In genomic region chr15:95407534-95407933, GRCh38 we compare ENCODE assay signal across 21 cellular contexts.
DNase-seq lines count a peak whose midpoint lies in the region; ATAC-seq, FAIRE-seq and TF ChIP-seq lines count a peak whose summit lies in the region.
"Had no signal": no experiment of that assay in that cellular context is flagged by ENCODE, and none has a peak within 500 bp of the region (broad histone marks: within the 10 kb centered on the region; RNA-seq: fewer than 3 reads in every experiment).

No MANE protein-coding gene starts in this region.

- H4K20me1 ChIP-seq in HepG2 (ENCODE audit: insufficient read depth, low read length): no peaks in the 10 kb centered on the region
- H4K20me1 ChIP-seq: BLaER1 had no signal

- H3K27ac ChIP-seq in HepG2 (ENCODE audit: extremely low read length, insufficient read depth, low read length): no peak overlapping the region
- H3K27ac ChIP-seq in right lobe of liver: no peak overlapping the region
- H3K27ac ChIP-seq in tibial artery: peak overlapping the region; percentile 59 to 82
- H3K27ac ChIP-seq: 22Rv1, BLaER1, HL-60 had no signal

- no peaks in the 10 kb centered on the region for H3K36me3 Mint-ChIP-seq in activated CD4-positive, alpha-beta memory T cell treated with anti-CD3 and anti-CD28 coated beads for 36 hours
- H3K36me3 Mint-ChIP-seq: CD14-positive monocyte; CD4-positive, alpha-beta memory T cell; IgD-negative memory B cell had no signal

- no peak overlapping the region for H3K4me2 ChIP-seq in HepG2 (ENCODE audit: low read depth, low read length)
- H3K4me2 ChIP-seq: BLaER1 had no signal

- H2AFZ ChIP-seq in HepG2 (ENCODE audit: low read length): no peak overlapping the region

- TF ChIP-seq EP300 in HepG2 (IDR thresholded peaks at IDR 0.05; ENCODE audit: low read depth in 2 of 2, low read length in 2 of 2): no peak
- no peak for TF ChIP-seq EP300 in HepG2 (CRISPR knock-in tag; IDR thresholded peaks at IDR 0.05; ENCODE audit: borderline replicate concordance)

- H3K4me3 ChIP-seq in HepG2 (replicated peaks in 1 of 3; ENCODE audit: insufficient read depth in 1 of 3, low read depth in 2 of 3, low read length in 3 of 3) (no peak overlapping the region), right lobe of liver (no peak overlapping the region), tibial artery (no peak overlapping the region)
- H3K4me3 ChIP-seq: BLaER1, HAP-1 had no signal

- no TSS peak for BruUV-seq in HepG2 (replicated peaks; lab: Mats Ljungman, UMichigan)

- no peaks in the 10 kb centered on the region for H3K27me3 Mint-ChIP-seq in activated CD4-positive, alpha-beta memory T cell treated with anti-CD3 and anti-CD28 coated beads for 36 hours
- H3K27me3 Mint-ChIP-seq: IgD-negative memory B cell had no signal

- TF ChIP-seq POLR2A in HepG2 (IDR thresholded peaks at IDR 0.05; ENCODE audit: insufficient read depth in 1 of 2, low read depth in 2 of 2, low read length in 2 of 2) (no peak), right lobe of liver (IDR thresholded peaks at IDR 0.05) (no peak)

- no peak overlapping the region for H3K4me3 Mint-ChIP-seq in activated CD4-positive, alpha-beta memory T cell treated with anti-CD3 and anti-CD28 coated beads for 36 hours
- H3K4me3 Mint-ChIP-seq: CD14-positive monocyte; CD4-positive, alpha-beta memory T cell; IgD-negative memory B cell had no signal

- H3K4me1 ChIP-seq in HepG2 (ENCODE audit: insufficient read depth, low read length) (no peaks in the 10 kb centered on the region), right lobe of liver (no peaks in the 10 kb centered on the region), tibial artery (peaks cover 0 to 72% (median 5%) of the 10 kb centered on the region in 4 donors)
- H3K4me1 ChIP-seq: BLaER1, HAP-1 had no signal

- H3K9me3 ChIP-seq in HepG2 (ENCODE audit: low read length) (peaks cover 77% of the 10 kb centered on the region), right lobe of liver (no peaks in the 10 kb centered on the region), tibial artery (no peaks in the 10 kb centered on the region)
- H3K9me3 ChIP-seq: BLaER1, HAP-1 had no signal

- CTCF ChIA-PET in HepG2 (lab: Yijun Ruan, JAX; ENCODE audit: low intra/inter-chr PET ratio, low total read pairs): no interaction called here
- CTCF ChIA-PET in activated CD4-positive, alpha-beta memory T cell treated with anti-CD3 and anti-CD28 coated beads for 36 hours (lab: Charles Lee): no interaction called here

- TF ChIP-seq RAD21 in HepG2 (CRISPR knock-in tag; IDR thresholded peaks at IDR 0.05): no peak

- ATAC-seq in HepG2: no peak
- ATAC-seq in right lobe of liver: no peak
- no peak for ATAC-seq in GM21619 (IDR thresholded peaks at IDR 0.05; ENCODE audit: unreplicated experiment)

- H3K36me3 ChIP-seq in HepG2 (replicated peaks in 1 of 2; ENCODE audit: control insufficient read depth in 1 of 2, insufficient read depth in 2 of 2, low read length in 2 of 2): no peaks in the 10 kb centered on the region
- no peaks in the 10 kb centered on the region for H3K36me3 ChIP-seq in right lobe of liver
- H3K36me3 ChIP-seq in tibial artery: no peaks in the 10 kb centered on the region
- H3K36me3 ChIP-seq: BLaER1, HAP-1 had no signal

- POLR2A ChIA-PET in HepG2 (lab: Yijun Ruan, JAX): no interaction called here
- POLR2A ChIA-PET in activated CD4-positive, alpha-beta memory T cell treated with anti-CD3 and anti-CD28 coated beads for 36 hours (lab: Charles Lee): no interaction called here

- FAIRE-seq in HepG2 (lab: Jason Lieb, UNC): no peak
- peak; percentile 38 for FAIRE-seq in colon (lab: Jason Lieb, UNC)
- FAIRE-seq: GM12892, GM18507, H1 had no signal

- H3K9me3 Mint-ChIP-seq in activated CD4-positive, alpha-beta memory T cell treated with anti-CD3 and anti-CD28 coated beads for 36 hours: no peaks in the 10 kb centered on the region

- intact Hi-C loops in HepG2 (cut with micrococcal nuclease; ENCODE audit: unreplicated experiment) (no loop called here), right lobe of liver (cut with DNase I) (no loop called here), tibial artery (cut with DNase I; ENCODE audit: low total_unique reads) (no loop called here)
- intact Hi-C loops in activated CD4-positive, alpha-beta memory T cell treated with anti-CD3 and anti-CD28 coated beads for 36 hours (cut with micrococcal nuclease): no loop called here

- H3K27me3 ChIP-seq in HepG2 (ENCODE audit: control insufficient read depth in 1 of 2, insufficient read depth in 2 of 2, low read length in 2 of 2) (no peaks in the 10 kb centered on the region; a peak in 1 of 5 replicates), right lobe of liver (no peaks in the 10 kb centered on the region), tibial artery (no peaks in the 10 kb centered on the region)
- H3K27me3 ChIP-seq: BLaER1 had no signal

- H3K9ac ChIP-seq in HepG2 (ENCODE audit: insufficient read depth, low read depth, low read length): no peak overlapping the region
- H3K9ac ChIP-seq: BLaER1 had no signal

- no peak overlapping the region for H3K27ac Mint-ChIP-seq in activated CD4-positive, alpha-beta memory T cell treated with anti-CD3 and anti-CD28 coated beads for 36 hours
- H3K27ac Mint-ChIP-seq: CD14-positive monocyte; CD4-positive, alpha-beta memory T cell; IgD-negative memory B cell had no signal

- no peaks in the 10 kb centered on the region for H3K4me1 Mint-ChIP-seq in activated CD4-positive, alpha-beta memory T cell treated with anti-CD3 and anti-CD28 coated beads for 36 hours (ENCODE audit: low read depth)
- H3K4me1 Mint-ChIP-seq: CD14-positive monocyte, IgD-negative memory B cell had no signal

- DNase-seq in HepG2 (ENCODE audit: low spot score) (no peak), right lobe of liver (no peak), tibial artery (no peak), HCEC 1CT (no peak)
- no peak for DNase-seq in activated CD4-positive, alpha-beta memory T cell treated with anti-CD3 and anti-CD28 coated beads for 36 hours
- DNase-seq: CD4-positive, alpha-beta memory T cell; DMS153; DMS79; GDM1; KG1 had no signal

- in situ Hi-C loops in HepG2 (cut with HindIII; ENCODE audit: extremely low pct_ligation_motif_present, low pct_unique_long_range_greater_than_20kb): no loop called here

- TF ChIP-seq CTCF in HepG2 (CRISPR knock-in tag; IDR thresholded peaks at IDR 0.05) (no peak), right lobe of liver (IDR thresholded peaks at IDR 0.05) (no peak), tibial artery (IDR thresholded peaks at IDR 0.05) (no peak)

- H3K79me2 ChIP-seq in HepG2 (ENCODE audit: insufficient read depth, low read length): no peaks in the 10 kb centered on the region

TF ChIP-seq in HepG2, 621 proteins besides CTCF, POLR2A, EP300 and RAD21:
- TF ChIP-seq NAIF1 (CRISPR knock-in tag; IDR thresholded peaks at IDR 0.05; ENCODE audit: borderline replicate concordance): no peak
- peak; percentile 68 to 79 for TF ChIP-seq MAFK (conservative IDR thresholded peaks at IDR 0.05 in 1 of 2, IDR thresholded peaks at IDR 0.05 in 1 of 2; ENCODE audit: low read length in 2 of 2)
- TF ChIP-seq ELF4 (CRISPR knock-in tag; IDR thresholded peaks at IDR 0.05; ENCODE audit: borderline replicate concordance): no peak
- TF ChIP-seq MAFF (IDR thresholded peaks at IDR 0.05; ENCODE audit: low read depth, low read length): peak; percentile 63
- no peak for TF ChIP-seq MTA3 (CRISPR knock-in tag; IDR thresholded peaks at IDR 0.05)

Comparison
In these comparisons a context has a peak if more than half of its experiments do, and no peak if none do; other contexts are left out.
1. H3K27ac ChIP-seq: peak in tibial artery (2 of 2); none in HepG2 (single experiment) and right lobe of liver (0 of 3).